ENCODE assay signal across 17 cellular contexts in genomic region chr12:50747817-50748216, GRCh38.
"Had no signal": no experiment of that assay in that cellular context is flagged by ENCODE, and none has a peak within 500 bp of the region (broad histone marks: within the 10 kb centered on the region; RNA-seq: fewer than 3 reads in every experiment).

No MANE protein-coding gene starts in this region.

- H3K9me3 Mint-ChIP-seq: activated naive CD4-positive, alpha-beta T cell treated with anti-CD3 and anti-CD28 coated beads, Interleukin-2, amount 10 ng/mL, durations not matched to agents 7 days and 5 days; activated T-cell treated with anti-CD3 and anti-CD28 coated beads, Interleukin-2, amount 50 U/mL, for 24 hours; naive B cell; stimulated activated naive B cell treated with anti-CD40 and anti-IgM and Interleukin-4, amounts not matched to agents 10 μg/mL and 1 μg/mL and 100 μg/mL, for 72 hours had no signal

- H3K4me1 ChIP-seq: parathyroid adenoma, tibial artery, vagina had no signal

- FAIRE-seq: colon had no signal

- H3K79me2 ChIP-seq: parathyroid adenoma had no signal

- H3K27me3 Mint-ChIP-seq: activated naive CD4-positive, alpha-beta T cell treated with anti-CD3 and anti-CD28 coated beads, Interleukin-2, amount 10 ng/mL, durations not matched to agents 7 days and 5 days; activated T-cell treated with anti-CD3 and anti-CD28 coated beads, Interleukin-2, amount 50 U/mL, for 24 hours; naive B cell; stimulated activated naive B cell treated with anti-CD40 and anti-IgM and Interleukin-4, amounts not matched to agents 10 μg/mL and 1 μg/mL and 100 μg/mL, for 72 hours had no signal

- H3K27me3 ChIP-seq: esophagus muscularis mucosa, tibial artery, vagina had no signal

- H3K4me3 Mint-ChIP-seq: activated naive CD4-positive, alpha-beta T cell treated with anti-CD3 and anti-CD28 coated beads, Interleukin-2, amount 10 ng/mL, durations not matched to agents 7 days and 5 days; activated T-cell treated with anti-CD3 and anti-CD28 coated beads, Interleukin-2, amount 50 U/mL, for 24 hours; naive B cell; stimulated activated naive B cell treated with anti-CD40 and anti-IgM and Interleukin-4, amounts not matched to agents 10 μg/mL and 1 μg/mL and 100 μg/mL, for 72 hours had no signal

- H3K9me3 ChIP-seq: esophagus muscularis mucosa, tibial artery, vagina had no signal

- H3K27ac Mint-ChIP-seq: stimulated activated naive B cell treated with anti-CD40 and anti-IgM and Interleukin-4, amounts not matched to agents 10 μg/mL and 1 μg/mL and 100 μg/mL, for 72 hours had no signal

- H2AFZ ChIP-seq: parathyroid adenoma had no signal

- H3K4me3 ChIP-seq: esophagus muscularis mucosa, lung, tibial artery, vagina had no signal

- ATAC-seq: left colon; stimulated activated naive B cell treated with anti-CD40 and anti-IgM and Interleukin-4, amounts not matched to agents 10 μg/mL and 1 μg/mL and 100 μg/mL, for 72 hours had no signal

- DNase-seq: activated CD4-positive, alpha-beta T cell treated with anti-CD3 and anti-CD28 coated beads, Interleukin-2, amount 50 U/mL, for 4 hours; activated CD4-positive, CD25-positive, alpha-beta regulatory T cell treated with anti-CD3 and anti-CD28 coated beads, Interleukin-2, amount 50 U/mL, for 72 hours; activated naive CD4-positive, alpha-beta T cell treated with anti-CD3 and anti-CD28 coated beads, Interleukin-2, amount 10 ng/mL, durations not matched to agents 7 days and 5 days; activated T-cell treated with anti-CD3 and anti-CD28 coated beads, Interleukin-2, amount 50 U/mL, for 24 hours; glutamatergic neuron; left colon; naive B cell; retina; stimulated activated CD4-positive, alpha-beta T cell treated with anti-CD3 and anti-CD28 coated beads, Interleukin-2, amount 100 ng/mL, for 48 hours; stimulated activated naive B cell treated with anti-CD40 and anti-IgM and Interleukin-4, amounts not matched to agents 10 μg/mL and 1 μg/mL and 100 μg/mL, for 72 hours; T-helper 9 cell; tibial artery had no signal

- H3K4me1 Mint-ChIP-seq: activated naive CD4-positive, alpha-beta T cell treated with anti-CD3 and anti-CD28 coated beads, Interleukin-2, amount 10 ng/mL, durations not matched to agents 7 days and 5 days; naive B cell had no signal

- H3K27ac ChIP-seq: esophagus muscularis mucosa, parathyroid adenoma, tibial artery, vagina had no signal

- H3K9ac ChIP-seq: parathyroid adenoma had no signal
